Comparison of ENCODE assay signal across 23 cellular contexts in the genomic region with DNA sequence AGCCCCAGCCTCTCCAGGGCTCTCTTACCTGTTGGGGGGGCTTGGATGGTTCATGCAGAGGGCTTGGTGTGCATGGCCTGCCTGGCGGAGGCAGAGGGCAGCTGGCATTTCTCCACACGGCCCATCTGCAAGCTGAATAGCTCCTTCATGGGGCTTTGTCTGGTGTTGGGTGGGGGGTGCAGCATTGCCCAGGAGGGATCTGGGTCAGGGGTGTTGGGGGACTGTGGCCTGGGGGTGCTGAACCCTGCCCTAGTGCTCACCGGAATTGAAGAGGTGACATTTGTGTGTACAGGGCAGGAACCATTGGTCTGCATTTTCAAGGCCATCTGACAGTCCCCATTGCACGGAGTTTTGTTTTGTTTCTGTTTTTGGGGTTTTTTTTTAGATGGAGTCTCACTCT. TPM values are rescaled to one million over a fixed set of nuclear protein-coding genes. Genes with fewer than 3 reads are reported as not detected.
"Had no signal": no experiment of that assay in that cellular context is flagged by ENCODE, and none has a peak within 500 bp of the region (broad histone marks: within the 10 kb centered on the region; RNA-seq: fewer than 3 reads in every experiment).

No MANE protein-coding gene starts in this region.

- DNase-seq: cerebellar nuclear complex; effector memory CD8-positive, alpha-beta T cell; esophagus squamous epithelium; glutamatergic neuron; immature natural killer cell; kidney; left cardiac atrium; left ventricle myocardium inferior; midbrain; nucleus accumbens; right cardiac atrium; stimulated activated CD4-positive, alpha-beta T cell treated with anti-CD3 and anti-CD28 coated beads, Interleukin-2, amount 100 ng/mL, for 24 hours; stimulated activated CD4-positive, alpha-beta T cell treated with anti-CD3 and anti-CD28 coated beads, Interleukin-4, amount 100 ng/mL, for 4 hours; stimulated activated naive B cell treated with anti-CD40 and anti-IgM and Interleukin-4, amounts not matched to agents 10 μg/mL and 1 μg/mL and 100 μg/mL, for 72 hours; stimulated activated naive CD8-positive, alpha-beta T cell treated with anti-CD3 and anti-CD28 coated beads, Interleukin-15, amount 100 ng/mL, for 72 hours; testis; transverse colon had no signal

- H3K27ac ChIP-seq: gastroesophageal sphincter, left ventricle myocardium inferior, neural progenitor cell, ovary, testis, transverse colon had no signal

- H3K27me3 Mint-ChIP-seq: dendritic cell treated with granulocyte-macrophage colony-stimulating factor and Interleukin-4, amounts not matched to agents 40 ng/mL and 50 ng/mL, for 4 days; natural killer cell treated with Interleukin-12 subunit alpha and Interleukin-12 subunit beta and Interleukin-15 and Interleukin-18, amount 100 ng/mL, for 72 hours; stimulated activated naive B cell treated with anti-CD40 and anti-IgM and Interleukin-4, amounts not matched to agents 10 μg/mL and 1 μg/mL and 100 μg/mL, for 72 hours; stimulated activated naive CD8-positive, alpha-beta T cell treated with anti-CD3 and anti-CD28 coated beads, Interleukin-15, amount 100 ng/mL, for 72 hours had no signal

- H3K36me3 ChIP-seq: esophagus squamous epithelium, gastroesophageal sphincter, left ventricle myocardium inferior, neural progenitor cell, ovary, transverse colon had no signal

- H3K27me3 ChIP-seq: esophagus squamous epithelium, gastroesophageal sphincter, neural progenitor cell, ovary, testis, transverse colon had no signal

- H3K9me3 ChIP-seq: esophagus squamous epithelium, gastroesophageal sphincter, left ventricle myocardium inferior, ovary, testis, transverse colon had no signal

- H3K27ac Mint-ChIP-seq: dendritic cell treated with granulocyte-macrophage colony-stimulating factor and Interleukin-4, amounts not matched to agents 40 ng/mL and 50 ng/mL, for 4 days; effector memory CD8-positive, alpha-beta T cell; immature natural killer cell; natural killer cell treated with Interleukin-12 subunit alpha and Interleukin-12 subunit beta and Interleukin-15 and Interleukin-18, amount 100 ng/mL, for 72 hours; neural progenitor cell; stimulated activated naive B cell treated with anti-CD40 and anti-IgM and Interleukin-4, amounts not matched to agents 10 μg/mL and 1 μg/mL and 100 μg/mL, for 72 hours had no signal

- H3K4me3 Mint-ChIP-seq: dendritic cell treated with granulocyte-macrophage colony-stimulating factor and Interleukin-4, amounts not matched to agents 40 ng/mL and 50 ng/mL, for 4 days; effector memory CD8-positive, alpha-beta T cell; immature natural killer cell; natural killer cell treated with Interleukin-12 subunit alpha and Interleukin-12 subunit beta and Interleukin-15 and Interleukin-18, amount 100 ng/mL, for 72 hours; neural progenitor cell; stimulated activated naive B cell treated with anti-CD40 and anti-IgM and Interleukin-4, amounts not matched to agents 10 μg/mL and 1 μg/mL and 100 μg/mL, for 72 hours; stimulated activated naive CD8-positive, alpha-beta T cell treated with anti-CD3 and anti-CD28 coated beads, Interleukin-15, amount 100 ng/mL, for 72 hours had no signal

- H3K4me3 ChIP-seq: esophagus squamous epithelium, gastroesophageal sphincter, left ventricle myocardium inferior, neural progenitor cell, ovary, testis, transverse colon had no signal

- H3K4me1 Mint-ChIP-seq: immature natural killer cell; stimulated activated naive B cell treated with anti-CD40 and anti-IgM and Interleukin-4, amounts not matched to agents 10 μg/mL and 1 μg/mL and 100 μg/mL, for 72 hours; stimulated activated naive CD8-positive, alpha-beta T cell treated with anti-CD3 and anti-CD28 coated beads, Interleukin-15, amount 100 ng/mL, for 72 hours had no signal

- ATAC-seq: effector memory CD8-positive, alpha-beta T cell; gastroesophageal sphincter; left cardiac atrium; natural killer cell treated with Interleukin-12 subunit alpha and Interleukin-12 subunit beta and Interleukin-15 and Interleukin-18, amount 100 ng/mL, for 72 hours; right cardiac atrium; stimulated activated naive B cell treated with anti-CD40 and anti-IgM and Interleukin-4, amounts not matched to agents 10 μg/mL and 1 μg/mL and 100 μg/mL, for 72 hours; stimulated activated naive CD8-positive, alpha-beta T cell treated with anti-CD3 and anti-CD28 coated beads, Interleukin-15, amount 100 ng/mL, for 72 hours had no signal

- H3K9me3 Mint-ChIP-seq: dendritic cell treated with granulocyte-macrophage colony-stimulating factor and Interleukin-4, amounts not matched to agents 40 ng/mL and 50 ng/mL, for 4 days; effector memory CD8-positive, alpha-beta T cell; immature natural killer cell; natural killer cell treated with Interleukin-12 subunit alpha and Interleukin-12 subunit beta and Interleukin-15 and Interleukin-18, amount 100 ng/mL, for 72 hours; neural progenitor cell; stimulated activated naive B cell treated with anti-CD40 and anti-IgM and Interleukin-4, amounts not matched to agents 10 μg/mL and 1 μg/mL and 100 μg/mL, for 72 hours; stimulated activated naive CD8-positive, alpha-beta T cell treated with anti-CD3 and anti-CD28 coated beads, Interleukin-15, amount 100 ng/mL, for 72 hours had no signal

- H3K36me3 Mint-ChIP-seq: immature natural killer cell; natural killer cell treated with Interleukin-12 subunit alpha and Interleukin-12 subunit beta and Interleukin-15 and Interleukin-18, amount 100 ng/mL, for 72 hours; neural progenitor cell had no signal

RNA-seq across cellular contexts. Expression of gene HAAO, which starts 58.8 kb away (rescaled TPM):
- total RNA-seq: lung microvascular endothelial cell; natural killer cell treated with Interleukin-12 subunit alpha and Interleukin-12 subunit beta and Interleukin-15 and Interleukin-18, amount 100 ng/mL, for 72 hours had no signal
